Comparison of ENCODE assay signal across 23 cellular contexts in the genomic region with DNA sequence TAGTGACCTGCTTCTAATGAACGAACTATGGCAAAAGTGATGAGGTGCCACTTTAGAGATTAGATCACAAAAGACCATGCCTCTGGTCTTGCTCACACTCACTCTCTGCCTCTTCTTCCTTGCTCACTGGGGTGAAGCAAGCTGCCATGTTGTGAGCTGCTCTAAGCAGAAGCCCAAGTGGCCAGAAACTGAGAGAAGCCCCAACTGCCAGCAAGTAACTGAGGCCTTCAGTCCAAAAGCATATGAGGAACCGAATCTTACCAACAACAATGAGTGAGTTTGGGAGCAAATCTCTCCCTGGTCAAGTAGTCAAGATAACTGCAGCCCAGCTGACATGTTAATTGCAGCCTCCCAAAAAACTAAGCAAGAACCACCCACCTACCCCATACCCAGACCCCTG.
"Had no signal": no experiment of that assay in that cellular context is flagged by ENCODE, and none has a peak within 500 bp of the region (broad histone marks: within the 10 kb centered on the region; RNA-seq: fewer than 3 reads in every experiment).

No MANE protein-coding gene starts in this region.

- ATAC-seq: Panc1, PC-3, Right ventricle myocardium inferior, T-cell had no signal

- H3K4me2 ChIP-seq: SK-N-SH had no signal

- H3K27ac ChIP-seq: HL-60 had no signal

- H3K4me3 Mint-ChIP-seq: T-cell; T-helper 1 cell treated with Interleukin-12 subunit alpha and Interleukin-12 subunit beta and Interleukin-4 antibody, amounts not matched to agents 30 μg/mL and 1 μg/mL, for 36 hours had no signal

- H3K9me3 ChIP-seq: SK-N-SH had no signal

- H3K36me3 Mint-ChIP-seq: T-cell had no signal

- H3K9me2 ChIP-seq: SK-N-SH had no signal

- H3K9me3 Mint-ChIP-seq: T-helper 1 cell treated with Interleukin-12 subunit alpha and Interleukin-12 subunit beta and Interleukin-4 antibody, amounts not matched to agents 30 μg/mL and 1 μg/mL, for 36 hours had no signal

- H3K27ac Mint-ChIP-seq: T-cell; T-helper 1 cell treated with Interleukin-12 subunit alpha and Interleukin-12 subunit beta and Interleukin-4 antibody, amounts not matched to agents 30 μg/mL and 1 μg/mL, for 36 hours had no signal

- DNase-seq: KBM-7; NCI-H1092; NCI-H1105 treated with DMSO at 0.1 percent for 48 hours; NCI-H1417 treated with DMSO at 0.1 percent for 48 hours; NCI-H146; NCI-H1694 treated with DMSO at 0.1 percent for 48 hours; NCI-H1930; NCI-H2081; NCI-H2107; NCI-H2227 treated with DMSO at 0.1 percent for 48 hours; NCI-H524; NCI-H69; NCI-H774; NK-92 treated with Interleukin-12 subunit alpha and Interleukin-12 subunit beta, amount 100 ng/mL, for 24 hours; PC-3; SHP77 treated with DMSO at 0.1 percent for 48 hours; SK-N-SH; SW 1271; T-cell had no signal

- H3K4me1 Mint-ChIP-seq: T-cell had no signal
